In the genomic region with DNA sequence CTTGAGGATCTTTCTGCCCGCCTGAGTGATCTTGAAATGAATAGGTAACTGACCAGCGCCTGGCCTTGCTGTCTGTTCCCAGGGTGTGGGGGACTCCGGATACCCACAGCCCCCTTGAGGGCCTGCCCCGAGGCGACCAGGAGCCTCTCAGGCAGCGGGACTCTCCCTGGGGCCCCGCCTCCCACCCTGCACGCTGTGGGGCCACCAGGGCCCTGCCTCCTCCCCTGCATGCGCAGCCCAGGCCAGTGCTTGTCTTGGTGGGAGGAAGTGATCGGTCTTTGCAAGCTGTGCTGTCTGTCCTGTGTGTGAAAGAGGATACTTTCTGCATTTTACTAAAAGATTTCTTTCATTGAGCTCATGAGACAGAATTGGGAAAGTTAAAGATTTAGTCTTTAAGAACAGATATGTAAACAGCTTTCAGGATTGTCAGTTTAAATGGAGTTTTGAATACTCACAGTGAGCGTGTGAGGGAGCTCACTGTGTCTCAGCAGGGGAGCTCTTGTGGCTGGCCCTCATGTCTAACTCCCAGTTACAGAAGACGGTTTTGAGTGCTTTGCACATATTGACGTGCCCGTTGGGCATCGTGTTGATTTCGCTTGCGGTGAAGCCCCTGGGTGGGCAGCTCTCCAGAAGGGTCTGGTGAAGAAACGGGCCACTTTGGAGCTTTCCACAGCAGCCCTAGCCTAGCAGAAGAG, we compare ENCODE assay signal across 2 cellular contexts.
TF ChIP-seq lines count a peak whose summit lies in the region.

No MANE protein-coding gene starts in this region.

TF ChIP-seq in IMR-90, 13 proteins besides CTCF, POLR2A, EP300 and RAD21:
- TF ChIP-seq, protein P1, sequence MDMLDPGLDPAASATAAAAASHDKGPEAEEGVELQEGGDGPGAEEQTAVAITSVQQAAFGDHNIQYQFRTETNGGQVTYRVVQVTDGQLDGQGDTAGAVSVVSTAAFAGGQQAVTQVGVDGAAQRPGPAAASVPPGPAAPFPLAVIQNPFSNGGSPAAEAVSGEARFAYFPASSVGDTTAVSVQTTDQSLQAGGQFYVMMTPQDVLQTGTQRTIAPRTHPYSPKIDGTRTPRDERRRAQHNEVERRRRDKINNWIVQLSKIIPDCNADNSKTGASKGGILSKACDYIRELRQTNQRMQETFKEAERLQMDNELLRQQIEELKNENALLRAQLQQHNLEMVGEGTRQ (IDR thresholded peaks at IDR 0.05; ENCODE audit: low read depth, low read length): no peak
- TF ChIP-seq NFE2L2 (IDR thresholded peaks at IDR 0.05; ENCODE audit: low read depth, low read length): no peak
- TF ChIP-seq RCOR1 (IDR thresholded peaks at IDR 0.05; ENCODE audit: insufficient replicate concordance, low read length): no peak
- TF ChIP-seq MXI1 (IDR thresholded peaks at IDR 0.05; ENCODE audit: borderline replicate concordance, low read depth, low read length): no peak
- TF ChIP-seq FOS (IDR thresholded peaks at IDR 0.05; ENCODE audit: low read depth, low read length): no peak
- TF ChIP-seq RFX5 (IDR thresholded peaks at IDR 0.05; ENCODE audit: low read depth, low read length): no peak
- TF ChIP-seq, protein P2, sequence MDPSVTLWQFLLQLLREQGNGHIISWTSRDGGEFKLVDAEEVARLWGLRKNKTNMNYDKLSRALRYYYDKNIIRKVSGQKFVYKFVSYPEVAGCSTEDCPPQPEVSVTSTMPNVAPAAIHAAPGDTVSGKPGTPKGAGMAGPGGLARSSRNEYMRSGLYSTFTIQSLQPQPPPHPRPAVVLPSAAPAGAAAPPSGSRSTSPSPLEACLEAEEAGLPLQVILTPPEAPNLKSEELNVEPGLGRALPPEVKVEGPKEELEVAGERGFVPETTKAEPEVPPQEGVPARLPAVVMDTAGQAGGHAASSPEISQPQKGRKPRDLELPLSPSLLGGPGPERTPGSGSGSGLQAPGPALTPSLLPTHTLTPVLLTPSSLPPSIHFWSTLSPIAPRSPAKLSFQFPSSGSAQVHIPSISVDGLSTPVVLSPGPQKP (IDR thresholded peaks at IDR 0.05; ENCODE audit: borderline replicate concordance, low read depth, low read length): no peak
- TF ChIP-seq BHLHE40 (IDR thresholded peaks at IDR 0.05; ENCODE audit: low read depth, low read length): no peak
- TF ChIP-seq CEBPB (IDR thresholded peaks at IDR 0.05; ENCODE audit: low read depth, low read length): no peak
- TF ChIP-seq MAFK (IDR thresholded peaks at IDR 0.05; ENCODE audit: low read depth, low read length): no peak
- TF ChIP-seq CHD1 (IDR thresholded peaks at IDR 0.05; ENCODE audit: low read depth, low read length): no peak
- TF ChIP-seq SMC3 (IDR thresholded peaks at IDR 0.05; ENCODE audit: low read depth, low read length): no peak
- no peak for TF ChIP-seq MAZ (IDR thresholded peaks at IDR 0.05; ENCODE audit: borderline replicate concordance, low read depth, low read length)
TF ChIP-seq in IMR-90: peak in this region for 0.

TF ChIP-seq in HEK293T, 16 proteins besides CTCF, POLR2A, EP300 and RAD21:
- TF ChIP-seq ZNF384 (IDR thresholded peaks at IDR 0.05) (no peak), SUZ12 (IDR thresholded peaks at IDR 0.05) (no peak), NFRKB (IDR thresholded peaks at IDR 0.05) (no peak), L3MBTL2 (conservative IDR thresholded peaks at IDR 0.05) (no peak), TARDBP (IDR thresholded peaks at IDR 0.05) (no peak), SP1 (IDR thresholded peaks at IDR 0.05) (no peak), FOXK2 (IDR thresholded peaks at IDR 0.05) (no peak), FOXA1 (IDR thresholded peaks at IDR 0.05) (no peak), HDGF (IDR thresholded peaks at IDR 0.05; ENCODE audit: borderline replicate concordance) (no peak), ELF4 (IDR thresholded peaks at IDR 0.05) (no peak), LEF1 (IDR thresholded peaks at IDR 0.05; ENCODE audit: borderline replicate concordance) (no peak), ARNT (IDR thresholded peaks at IDR 0.05) (no peak), BHLHE40 (IDR thresholded peaks at IDR 0.05; ENCODE audit: borderline replicate concordance) (no peak), FOXM1 (IDR thresholded peaks at IDR 0.05; ENCODE audit: borderline replicate concordance) (no peak), CTBP1 (IDR thresholded peaks at IDR 0.05; ENCODE audit: borderline replicate concordance) (no peak)
- TF ChIP-seq, protein P3, sequence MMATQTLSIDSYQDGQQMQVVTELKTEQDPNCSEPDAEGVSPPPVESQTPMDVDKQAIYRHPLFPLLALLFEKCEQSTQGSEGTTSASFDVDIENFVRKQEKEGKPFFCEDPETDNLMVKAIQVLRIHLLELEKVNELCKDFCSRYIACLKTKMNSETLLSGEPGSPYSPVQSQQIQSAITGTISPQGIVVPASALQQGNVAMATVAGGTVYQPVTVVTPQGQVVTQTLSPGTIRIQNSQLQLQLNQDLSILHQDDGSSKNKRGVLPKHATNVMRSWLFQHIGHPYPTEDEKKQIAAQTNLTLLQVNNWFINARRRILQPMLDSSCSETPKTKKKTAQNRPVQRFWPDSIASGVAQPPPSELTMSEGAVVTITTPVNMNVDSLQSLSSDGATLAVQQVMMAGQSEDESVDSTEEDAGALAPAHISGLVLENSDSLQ (IDR thresholded peaks at IDR 0.05): no peak
